Comparison of ENCODE assay signal across 8 cellular contexts in the genomic region with DNA sequence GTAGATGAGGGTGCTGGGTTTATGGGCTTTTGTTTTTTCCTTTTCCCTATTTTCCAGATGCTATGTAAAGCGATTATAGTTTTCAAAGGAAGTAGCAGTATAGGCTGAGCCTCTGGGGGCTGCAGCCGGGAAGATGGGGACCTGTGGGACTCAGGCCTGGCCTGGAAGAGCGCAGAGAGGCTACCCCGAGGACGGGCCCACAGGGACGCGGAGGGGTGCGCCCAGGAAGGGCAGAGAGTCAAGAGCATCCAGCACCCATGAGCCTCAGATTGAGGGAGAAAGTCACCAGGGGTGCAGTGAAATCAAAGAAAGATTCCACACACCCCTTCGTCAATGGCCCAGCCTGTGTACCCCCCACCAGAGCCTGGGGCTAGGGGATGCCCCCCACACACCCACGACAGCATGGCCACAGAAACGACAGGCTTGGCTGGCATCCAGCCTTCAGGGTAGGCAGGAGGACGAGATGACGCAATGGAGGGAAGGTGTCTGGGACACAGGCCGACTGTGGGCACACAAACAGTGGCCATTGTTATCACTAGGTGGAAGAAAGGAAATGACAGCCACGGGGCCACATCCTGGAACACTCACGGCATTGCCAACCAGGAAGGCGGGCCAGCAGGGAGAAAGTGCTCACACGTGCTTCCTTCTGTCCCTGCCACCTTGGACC. TPM values are rescaled to one million over a fixed set of nuclear protein-coding genes. Genes with fewer than 3 reads are reported as not detected.
DNase-seq lines count a peak whose midpoint lies in the region; ATAC-seq lines count a peak whose summit lies in the region.

No MANE protein-coding gene starts in this region.

- ATAC-seq in T-helper 17 cell (peak; percentile 51), HG02885 (IDR thresholded peaks at IDR 0.05; ENCODE audit: poor library complexity, unreplicated experiment) (no peak), HG02642 (IDR thresholded peaks at IDR 0.05; ENCODE audit: poor library complexity, unreplicated experiment) (no peak)
- peak; percentile 87 for ATAC-seq in effector memory CD8-positive, alpha-beta T cell (replicated peaks)

- peaks cover 29% of the 10 kb centered on the region for H3K4me1 Mint-ChIP-seq in T-helper 17 cell
- H3K4me1 Mint-ChIP-seq in effector memory CD8-positive, alpha-beta T cell (ENCODE audit: low read depth in 2 of 2) = peaks cover 30 to 45% of the 10 kb centered on the region in 2 donors

- intact Hi-C loops in posterior cingulate gyrus (cut with DNase I) = no loop called here

- H3K27ac Mint-ChIP-seq in T-helper 17 cell = peak overlapping the region; percentile 84
- H3K27ac Mint-ChIP-seq in effector memory CD8-positive, alpha-beta T cell = peak overlapping the region; percentile 46 to 96

- no peak overlapping the region for H3K4me3 Mint-ChIP-seq in T-helper 17 cell
- peak overlapping the region; percentile 7 to 17 for H3K4me3 Mint-ChIP-seq in effector memory CD8-positive, alpha-beta T cell

- no peaks in the 10 kb centered on the region for H3K9me3 ChIP-seq in T-helper 17 cell (ENCODE audit: control insufficient read depth, low read length, poor library complexity, severe bottlenecking)

- no peaks in the 10 kb centered on the region for H3K9me3 Mint-ChIP-seq in effector memory CD8-positive, alpha-beta T cell

- no peaks in the 10 kb centered on the region for H3K27me3 Mint-ChIP-seq in T-helper 17 cell
- H3K27me3 Mint-ChIP-seq in effector memory CD8-positive, alpha-beta T cell = no peaks in the 10 kb centered on the region

- H3K36me3 Mint-ChIP-seq in T-helper 17 cell (ENCODE audit: low read depth) = peaks cover 7% of the 10 kb centered on the region
- peaks cover 9% of the 10 kb centered on the region for H3K36me3 Mint-ChIP-seq in effector memory CD8-positive, alpha-beta T cell (ENCODE audit: insufficient read depth)

- DNase-seq in COLO829 (ENCODE audit: low spot score) (peak; percentile 63), T-helper 17 cell (no peak), posterior cingulate gyrus (peak in 8 of 10 donors; percentile 32 to 91 (median 49)), NCI-H1417 treated with DMSO at 0.1 percent for 48 hours (lab: John Stamatoyannopoulos, UW) (no peak), NCI-H524 (lab: John Stamatoyannopoulos, UW) (no peak)
- DNase-seq in effector memory CD8-positive, alpha-beta T cell = peak; percentile 68 to 72 (median 71)

RNA-seq across cellular contexts. Expression of a gene that starts 9.0 kb away (rescaled TPM):
- 10 to 100 TPM; 72.2 to 91.4 TPM for total RNA-seq in T-helper 17 cell

RNA-seq across cellular contexts. Expression of a gene that starts 29.2 kb away (rescaled TPM):
- 10 to 100 TPM; 44.4 to 80.2 TPM for total RNA-seq in T-helper 17 cell

Comparison
In these comparisons a context has a peak if more than half of its experiments do, and no peak if none do; other contexts are left out.
1. DNase-seq: peak in COLO829 (single experiment), effector memory CD8-positive, alpha-beta T cell (3 of 3) and posterior cingulate gyrus (8 of 10); none in T-helper 17 cell (0 of 3), NCI-H1417 treated with DMSO at 0.1 percent for 48 hours (single experiment) and NCI-H524 (0 of 2).
2. ATAC-seq: peak in T-helper 17 cell (single experiment) and effector memory CD8-positive, alpha-beta T cell (single experiment); none in HG02885 (single experiment) and HG02642 (single experiment).